ENCODE assay signal across 1 cellular context in the genomic region with DNA sequence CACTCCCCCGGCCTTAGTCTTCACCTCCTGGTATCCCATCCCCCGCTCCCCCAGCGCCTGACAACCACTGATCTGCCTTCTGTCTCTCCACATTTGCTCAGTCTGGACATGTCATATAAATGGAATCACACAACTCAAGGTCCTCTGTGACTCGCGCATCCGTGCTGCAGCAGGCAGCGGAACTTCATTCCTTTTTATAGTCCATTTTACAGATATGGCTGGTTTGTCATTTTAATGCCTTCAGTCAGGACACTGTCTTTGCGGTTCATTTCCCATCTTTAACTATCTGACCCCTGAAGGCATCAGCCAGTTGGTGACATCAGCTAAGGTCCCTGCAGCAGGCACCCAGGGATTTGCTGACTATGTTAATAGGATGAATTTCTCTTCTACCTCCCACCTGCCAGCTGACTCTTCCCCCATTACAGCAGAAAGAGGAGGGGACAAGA.
A peak's percentile ranks its signal among the peaks of the same experiment; 100 is the strongest.
TF ChIP-seq lines count a peak whose summit lies in the region.

No MANE protein-coding gene starts in this region.

TF ChIP-seq in K562, 482 proteins besides CTCF, POLR2A, EP300 and RAD21 (continued from another document):
- 0 out of 2 replicates have a peak, but pooled peaks have one; percentile 37 for TF ChIP-seq TFAP4 (CRISPR knock-in tag; IDR thresholded peaks at IDR 0.05; ENCODE audit: borderline replicate concordance)
- TF ChIP-seq YY1 (IDR thresholded peaks at IDR 0.05; ENCODE audit: borderline replicate concordance in 1 of 3, control insufficient read depth in 1 of 3, extremely low read depth in 1 of 3, insufficient read depth in 3 of 3, insufficient read length in 1 of 3, insufficient replicate concordance in 2 of 3, low read depth in 1 of 3, low read length in 2 of 3), result no peak
- TF ChIP-seq, protein P1, sequence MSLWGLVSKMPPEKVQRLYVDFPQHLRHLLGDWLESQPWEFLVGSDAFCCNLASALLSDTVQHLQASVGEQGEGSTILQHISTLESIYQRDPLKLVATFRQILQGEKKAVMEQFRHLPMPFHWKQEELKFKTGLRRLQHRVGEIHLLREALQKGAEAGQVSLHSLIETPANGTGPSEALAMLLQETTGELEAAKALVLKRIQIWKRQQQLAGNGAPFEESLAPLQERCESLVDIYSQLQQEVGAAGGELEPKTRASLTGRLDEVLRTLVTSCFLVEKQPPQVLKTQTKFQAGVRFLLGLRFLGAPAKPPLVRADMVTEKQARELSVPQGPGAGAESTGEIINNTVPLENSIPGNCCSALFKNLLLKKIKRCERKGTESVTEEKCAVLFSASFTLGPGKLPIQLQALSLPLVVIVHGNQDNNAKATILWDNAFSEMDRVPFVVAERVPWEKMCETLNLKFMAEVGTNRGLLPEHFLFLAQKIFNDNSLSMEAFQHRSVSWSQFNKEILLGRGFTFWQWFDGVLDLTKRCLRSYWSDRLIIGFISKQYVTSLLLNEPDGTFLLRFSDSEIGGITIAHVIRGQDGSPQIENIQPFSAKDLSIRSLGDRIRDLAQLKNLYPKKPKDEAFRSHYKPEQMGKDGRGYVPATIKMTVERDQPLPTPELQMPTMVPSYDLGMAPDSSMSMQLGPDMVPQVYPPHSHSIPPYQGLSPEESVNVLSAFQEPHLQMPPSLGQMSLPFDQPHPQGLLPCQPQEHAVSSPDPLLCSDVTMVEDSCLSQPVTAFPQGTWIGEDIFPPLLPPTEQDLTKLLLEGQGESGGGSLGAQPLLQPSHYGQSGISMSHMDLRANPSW (CRISPR knock-in tag; IDR thresholded peaks at IDR 0.05), result no peak
- TF ChIP-seq, protein P2, sequence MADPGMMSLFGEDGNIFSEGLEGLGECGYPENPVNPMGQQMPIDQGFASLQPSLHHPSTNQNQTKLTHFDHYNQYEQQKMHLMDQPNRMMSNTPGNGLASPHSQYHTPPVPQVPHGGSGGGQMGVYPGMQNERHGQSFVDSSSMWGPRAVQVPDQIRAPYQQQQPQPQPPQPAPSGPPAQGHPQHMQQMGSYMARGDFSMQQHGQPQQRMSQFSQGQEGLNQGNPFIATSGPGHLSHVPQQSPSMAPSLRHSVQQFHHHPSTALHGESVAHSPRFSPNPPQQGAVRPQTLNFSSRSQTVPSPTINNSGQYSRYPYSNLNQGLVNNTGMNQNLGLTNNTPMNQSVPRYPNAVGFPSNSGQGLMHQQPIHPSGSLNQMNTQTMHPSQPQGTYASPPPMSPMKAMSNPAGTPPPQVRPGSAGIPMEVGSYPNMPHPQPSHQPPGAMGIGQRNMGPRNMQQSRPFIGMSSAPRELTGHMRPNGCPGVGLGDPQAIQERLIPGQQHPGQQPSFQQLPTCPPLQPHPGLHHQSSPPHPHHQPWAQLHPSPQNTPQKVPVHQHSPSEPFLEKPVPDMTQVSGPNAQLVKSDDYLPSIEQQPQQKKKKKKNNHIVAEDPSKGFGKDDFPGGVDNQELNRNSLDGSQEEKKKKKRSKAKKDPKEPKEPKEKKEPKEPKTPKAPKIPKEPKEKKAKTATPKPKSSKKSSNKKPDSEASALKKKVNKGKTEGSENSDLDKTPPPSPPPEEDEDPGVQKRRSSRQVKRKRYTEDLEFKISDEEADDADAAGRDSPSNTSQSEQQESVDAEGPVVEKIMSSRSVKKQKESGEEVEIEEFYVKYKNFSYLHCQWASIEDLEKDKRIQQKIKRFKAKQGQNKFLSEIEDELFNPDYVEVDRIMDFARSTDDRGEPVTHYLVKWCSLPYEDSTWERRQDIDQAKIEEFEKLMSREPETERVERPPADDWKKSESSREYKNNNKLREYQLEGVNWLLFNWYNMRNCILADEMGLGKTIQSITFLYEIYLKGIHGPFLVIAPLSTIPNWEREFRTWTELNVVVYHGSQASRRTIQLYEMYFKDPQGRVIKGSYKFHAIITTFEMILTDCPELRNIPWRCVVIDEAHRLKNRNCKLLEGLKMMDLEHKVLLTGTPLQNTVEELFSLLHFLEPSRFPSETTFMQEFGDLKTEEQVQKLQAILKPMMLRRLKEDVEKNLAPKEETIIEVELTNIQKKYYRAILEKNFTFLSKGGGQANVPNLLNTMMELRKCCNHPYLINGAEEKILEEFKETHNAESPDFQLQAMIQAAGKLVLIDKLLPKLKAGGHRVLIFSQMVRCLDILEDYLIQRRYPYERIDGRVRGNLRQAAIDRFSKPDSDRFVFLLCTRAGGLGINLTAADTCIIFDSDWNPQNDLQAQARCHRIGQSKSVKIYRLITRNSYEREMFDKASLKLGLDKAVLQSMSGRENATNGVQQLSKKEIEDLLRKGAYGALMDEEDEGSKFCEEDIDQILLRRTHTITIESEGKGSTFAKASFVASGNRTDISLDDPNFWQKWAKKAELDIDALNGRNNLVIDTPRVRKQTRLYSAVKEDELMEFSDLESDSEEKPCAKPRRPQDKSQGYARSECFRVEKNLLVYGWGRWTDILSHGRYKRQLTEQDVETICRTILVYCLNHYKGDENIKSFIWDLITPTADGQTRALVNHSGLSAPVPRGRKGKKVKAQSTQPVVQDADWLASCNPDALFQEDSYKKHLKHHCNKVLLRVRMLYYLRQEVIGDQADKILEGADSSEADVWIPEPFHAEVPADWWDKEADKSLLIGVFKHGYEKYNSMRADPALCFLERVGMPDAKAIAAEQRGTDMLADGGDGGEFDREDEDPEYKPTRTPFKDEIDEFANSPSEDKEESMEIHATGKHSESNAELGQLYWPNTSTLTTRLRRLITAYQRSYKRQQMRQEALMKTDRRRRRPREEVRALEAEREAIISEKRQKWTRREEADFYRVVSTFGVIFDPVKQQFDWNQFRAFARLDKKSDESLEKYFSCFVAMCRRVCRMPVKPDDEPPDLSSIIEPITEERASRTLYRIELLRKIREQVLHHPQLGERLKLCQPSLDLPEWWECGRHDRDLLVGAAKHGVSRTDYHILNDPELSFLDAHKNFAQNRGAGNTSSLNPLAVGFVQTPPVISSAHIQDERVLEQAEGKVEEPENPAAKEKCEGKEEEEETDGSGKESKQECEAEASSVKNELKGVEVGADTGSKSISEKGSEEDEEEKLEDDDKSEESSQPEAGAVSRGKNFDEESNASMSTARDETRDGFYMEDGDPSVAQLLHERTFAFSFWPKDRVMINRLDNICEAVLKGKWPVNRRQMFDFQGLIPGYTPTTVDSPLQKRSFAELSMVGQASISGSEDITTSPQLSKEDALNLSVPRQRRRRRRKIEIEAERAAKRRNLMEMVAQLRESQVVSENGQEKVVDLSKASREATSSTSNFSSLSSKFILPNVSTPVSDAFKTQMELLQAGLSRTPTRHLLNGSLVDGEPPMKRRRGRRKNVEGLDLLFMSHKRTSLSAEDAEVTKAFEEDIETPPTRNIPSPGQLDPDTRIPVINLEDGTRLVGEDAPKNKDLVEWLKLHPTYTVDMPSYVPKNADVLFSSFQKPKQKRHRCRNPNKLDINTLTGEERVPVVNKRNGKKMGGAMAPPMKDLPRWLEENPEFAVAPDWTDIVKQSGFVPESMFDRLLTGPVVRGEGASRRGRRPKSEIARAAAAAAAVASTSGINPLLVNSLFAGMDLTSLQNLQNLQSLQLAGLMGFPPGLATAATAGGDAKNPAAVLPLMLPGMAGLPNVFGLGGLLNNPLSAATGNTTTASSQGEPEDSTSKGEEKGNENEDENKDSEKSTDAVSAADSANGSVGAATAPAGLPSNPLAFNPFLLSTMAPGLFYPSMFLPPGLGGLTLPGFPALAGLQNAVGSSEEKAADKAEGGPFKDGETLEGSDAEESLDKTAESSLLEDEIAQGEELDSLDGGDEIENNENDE (IDR thresholded peaks at IDR 0.05; ENCODE audit: low read depth, low read length), result no peak
- TF ChIP-seq, protein P3, sequence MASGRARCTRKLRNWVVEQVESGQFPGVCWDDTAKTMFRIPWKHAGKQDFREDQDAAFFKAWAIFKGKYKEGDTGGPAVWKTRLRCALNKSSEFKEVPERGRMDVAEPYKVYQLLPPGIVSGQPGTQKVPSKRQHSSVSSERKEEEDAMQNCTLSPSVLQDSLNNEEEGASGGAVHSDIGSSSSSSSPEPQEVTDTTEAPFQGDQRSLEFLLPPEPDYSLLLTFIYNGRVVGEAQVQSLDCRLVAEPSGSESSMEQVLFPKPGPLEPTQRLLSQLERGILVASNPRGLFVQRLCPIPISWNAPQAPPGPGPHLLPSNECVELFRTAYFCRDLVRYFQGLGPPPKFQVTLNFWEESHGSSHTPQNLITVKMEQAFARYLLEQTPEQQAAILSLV (tag; IDR thresholded peaks at IDR 0.05), result no peak
- TF ChIP-seq ERF (CRISPR knock-in tag; IDR thresholded peaks at IDR 0.05), result no peak
- no peak for TF ChIP-seq FOXA3 (CRISPR knock-in tag; conservative IDR thresholded peaks at IDR 0.05 in 1 of 2, IDR thresholded peaks at IDR 0.05 in 1 of 2)
- no peak for TF ChIP-seq SP1 (CRISPR knock-in tag; IDR thresholded peaks at IDR 0.05)
- TF ChIP-seq CREB3 (tag; conservative IDR thresholded peaks at IDR 0.05; ENCODE audit: low read depth), result no peak
- no peak for TF ChIP-seq MCM5 (IDR thresholded peaks at IDR 0.05; ENCODE audit: low read depth)
- no peak for TF ChIP-seq EGR1 (conservative IDR thresholded peaks at IDR 0.05)
- TF ChIP-seq ZNF764 (CRISPR knock-in tag; IDR thresholded peaks at IDR 0.05; ENCODE audit: low read depth), result no peak
- TF ChIP-seq NCOA6 (IDR thresholded peaks at IDR 0.05), result no peak
- TF ChIP-seq CREM (IDR thresholded peaks at IDR 0.05; ENCODE audit: low read depth), result no peak
- no peak for TF ChIP-seq CHD2 (IDR thresholded peaks at IDR 0.05; ENCODE audit: low read depth, low read length)
- no peak for TF ChIP-seq ETS2 (tag; IDR thresholded peaks at IDR 0.05; ENCODE audit: borderline replicate concordance, poor library complexity, severe bottlenecking)
- TF ChIP-seq TCF7 (IDR thresholded peaks at IDR 0.05; ENCODE audit: borderline replicate concordance), result no peak
- TF ChIP-seq HNRNPH1 (optimal IDR thresholded peaks at IDR 0.05; ENCODE audit: low read depth, low read length), result no peak
- no peak for TF ChIP-seq RBBP5 (IDR thresholded peaks at IDR 0.05; ENCODE audit: borderline replicate concordance, insufficient read depth, low read length, poor library complexity, severe bottlenecking)
